Comparison of ENCODE assay signal across 2 cellular contexts in the genomic region with DNA sequence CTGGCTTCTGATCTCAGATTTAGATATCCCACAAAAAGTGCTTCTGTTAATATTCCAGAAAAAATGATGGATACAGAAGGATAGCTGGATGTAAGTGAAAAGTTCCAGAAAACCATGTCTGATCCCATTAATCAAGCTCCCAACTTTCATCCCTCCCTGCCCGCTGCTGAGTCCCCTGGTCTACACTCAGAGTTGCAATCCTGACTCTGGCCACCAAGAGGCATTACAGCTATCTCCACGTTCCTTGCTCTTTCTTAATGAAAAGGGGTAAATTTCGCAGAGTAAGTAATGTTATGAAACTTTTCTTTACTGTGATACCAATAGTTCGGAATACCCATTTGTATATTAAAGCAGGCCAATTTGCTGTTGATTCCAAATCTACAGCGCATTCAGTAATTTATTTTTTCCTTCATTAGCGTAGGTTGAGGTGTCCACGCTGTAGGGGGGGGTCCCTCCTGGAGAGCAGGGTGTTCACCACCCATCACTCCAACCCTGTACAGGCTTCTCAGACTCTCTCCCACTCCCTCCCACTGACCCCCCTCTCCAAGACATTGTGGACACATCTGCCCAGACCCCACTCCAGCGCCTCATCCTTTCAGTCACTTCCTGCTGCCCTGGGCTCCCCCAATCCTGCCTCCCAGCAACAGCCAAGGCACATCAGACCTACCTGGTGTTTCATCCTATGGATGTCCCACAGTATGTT.
TF ChIP-seq lines count a peak whose summit lies in the region.

No MANE protein-coding gene starts in this region.

TF ChIP-seq in IMR-90, 13 proteins besides CTCF, POLR2A, EP300 and RAD21:
- TF ChIP-seq SMC3 (IDR thresholded peaks at IDR 0.05; ENCODE audit: low read depth, low read length) (peak; percentile 32), MXI1 (IDR thresholded peaks at IDR 0.05; ENCODE audit: borderline replicate concordance, low read depth, low read length) (no peak)

TF ChIP-seq in H1, 55 proteins besides CTCF, POLR2A, EP300 and RAD21:
- TF ChIP-seq CHD2 (IDR thresholded peaks at IDR 0.05; ENCODE audit: low read length) = no peak
- no peak for TF ChIP-seq SIRT6 (IDR thresholded peaks at IDR 0.05; ENCODE audit: low read length)
- no peak for TF ChIP-seq BCL11A (IDR thresholded peaks at IDR 0.05; ENCODE audit: low read depth in 2 of 2, low read length in 2 of 2)
- TF ChIP-seq SIX5 (IDR thresholded peaks at IDR 0.05; ENCODE audit: low read depth, low read length) = no peak
- no peak for TF ChIP-seq TAF1 (IDR thresholded peaks at IDR 0.05; ENCODE audit: low read depth, low read length)
